Comparison of ENCODE assay signal across 13 cellular contexts in genomic region chr2:241802806-241803318, GRCh38. TPM values are rescaled to one million over a fixed set of nuclear protein-coding genes. Genes with fewer than 3 reads are reported as not detected.
DNase-seq lines count a peak whose midpoint lies in the region; ATAC-seq and TF ChIP-seq lines count a peak whose summit lies in the region.
"Had no signal": no experiment of that assay in that cellular context is flagged by ENCODE, and none has a peak within 500 bp of the region (broad histone marks: within the 10 kb centered on the region; RNA-seq: fewer than 3 reads in every experiment).

No MANE protein-coding gene starts in this region.

- no peaks in the 10 kb centered on the region for H3K9me3 ChIP-seq in SK-N-SH
- no peaks in the 10 kb centered on the region for H3K9me3 ChIP-seq in Panc1 (ENCODE audit: control insufficient read depth, insufficient read depth, low read depth, low read length)
- no peaks in the 10 kb centered on the region for H3K9me3 ChIP-seq in esophagus muscularis mucosa
- no peaks in the 10 kb centered on the region for H3K9me3 ChIP-seq in skeletal muscle tissue (ENCODE audit: control insufficient read depth in 3 of 3, low read length in 3 of 3)
- no peaks in the 10 kb centered on the region for H3K9me3 ChIP-seq in neural progenitor cell (ENCODE audit: low read depth)

- H3K79me2 ChIP-seq in SK-N-SH (ENCODE audit: insufficient read depth) (no peaks in the 10 kb centered on the region), neural progenitor cell (ENCODE audit: low read depth) (no peaks in the 10 kb centered on the region)

- H3K27me3 ChIP-seq in SK-N-SH (ENCODE audit: insufficient read depth): no peaks in the 10 kb centered on the region
- no peaks in the 10 kb centered on the region for H3K27me3 ChIP-seq in Panc1 (ENCODE audit: control insufficient read depth, insufficient read depth, low read length)
- H3K27me3 ChIP-seq in esophagus muscularis mucosa: peaks cover 0 to 44% (median 15%) of the 10 kb centered on the region in 4 donors
- peaks cover 9 to 24% (median 21%) of the 10 kb centered on the region in 3 donors for H3K27me3 ChIP-seq in skeletal muscle tissue (ENCODE audit: control insufficient read depth in 3 of 3, insufficient read depth in 3 of 3, low read length in 3 of 3)
- peaks cover 22% of the 10 kb centered on the region for H3K27me3 ChIP-seq in neural progenitor cell

- H4K20me1 ChIP-seq in SK-N-SH (ENCODE audit: insufficient read depth): no peaks in the 10 kb centered on the region
- H4K20me1 ChIP-seq in neural progenitor cell (ENCODE audit: low read depth): no peaks in the 10 kb centered on the region

- intact Hi-C loops in Panc1 (cut with micrococcal nuclease; ENCODE audit: unreplicated experiment) (no loop called here), esophagus muscularis mucosa (cut with DNase I) (no loop called here)

- no peaks in the 10 kb centered on the region for H3K9me2 ChIP-seq in SK-N-SH

- 94% methylated on average over 9 of the region's 23 CpGs for WGBS in SK-N-SH (ENCODE audit: low lambda C conversion rate)
- 52% methylated on average over 13 of the region's 23 CpGs for WGBS in esophagus muscularis mucosa

- no peak overlapping the region for H3K4me3 Mint-ChIP-seq in neural progenitor cell

- H3K36me3 Mint-ChIP-seq in neural progenitor cell: no peaks in the 10 kb centered on the region
- H3K36me3 Mint-ChIP-seq: naive B cell had no signal

- no peaks in the 10 kb centered on the region for H3F3A ChIP-seq in SK-N-SH (replicated peaks; ENCODE audit: insufficient read depth)
- no peaks in the 10 kb centered on the region for H3F3A ChIP-seq in neural progenitor cell (ENCODE audit: low read depth)

- peaks cover 6 to 33% of the 10 kb centered on the region in 2 experiments; a peak in 3 of 4 replicates for H3K4me1 ChIP-seq in SK-N-SH (ENCODE audit: control insufficient read depth in 1 of 2, insufficient read depth in 2 of 2, low read depth in 1 of 2, low read length in 1 of 2)
- peaks cover 14% of the 10 kb centered on the region for H3K4me1 ChIP-seq in Panc1 (ENCODE audit: control insufficient read depth, insufficient read depth, low read length)
- peaks cover 16 to 24% (median 19%) of the 10 kb centered on the region in 4 donors for H3K4me1 ChIP-seq in esophagus muscularis mucosa
- H3K4me1 ChIP-seq in skeletal muscle tissue (ENCODE audit: control insufficient read depth in 3 of 3, insufficient read depth in 3 of 3, low read length in 3 of 3): peaks cover 15 to 18% (median 16%) of the 10 kb centered on the region in 3 donors
- H3K4me1 ChIP-seq in neural progenitor cell: peaks cover 7% of the 10 kb centered on the region

- no peak overlapping the region for H2AFZ ChIP-seq in SK-N-SH (ENCODE audit: low read depth)
- no peak overlapping the region for H2AFZ ChIP-seq in neural progenitor cell (replicated peaks)

- peak overlapping the region in 1 of 2 experiments; percentile 93; a peak in 1 of 4 replicates for H3K27ac ChIP-seq in SK-N-SH (ENCODE audit: low read depth in 2 of 2, low read length in 1 of 2)
- peak overlapping the region; percentile 51; the same call in 1 of the 2 replicates for H3K27ac ChIP-seq in Panc1 (ENCODE audit: low read length)
- no peak overlapping the region for H3K27ac ChIP-seq in esophagus muscularis mucosa (replicated peaks in 1 of 4)
- no peak overlapping the region for H3K27ac ChIP-seq in skeletal muscle tissue (ENCODE audit: low read depth, low read length)
- no peak overlapping the region for H3K27ac ChIP-seq in neural progenitor cell

- POLR2A ChIA-PET in SK-N-SH (lab: Yijun Ruan, JAX): no interaction called here
- POLR2A ChIA-PET in Panc1 (lab: Charles Lee): no interaction called here

- H3K36me3 ChIP-seq in SK-N-SH (replicated peaks in 1 of 2; ENCODE audit: control insufficient read depth in 1 of 2, insufficient read depth in 2 of 2, low read length in 1 of 2) (no peaks in the 10 kb centered on the region), Panc1 (ENCODE audit: control insufficient read depth, insufficient read depth, low read length) (no peaks in the 10 kb centered on the region), esophagus muscularis mucosa (no peaks in the 10 kb centered on the region), skeletal muscle tissue (ENCODE audit: control insufficient read depth in 3 of 3, insufficient read depth in 3 of 3, low read length in 3 of 3) (no peaks in the 10 kb centered on the region), neural progenitor cell (no peaks in the 10 kb centered on the region)

- no peak overlapping the region for H3K4me3 ChIP-seq in SK-N-SH (ENCODE audit: low read depth in 2 of 2, low read length in 1 of 2)
- no peak overlapping the region; a peak in 1 of 4 replicates for H3K4me3 ChIP-seq in Panc1 (ENCODE audit: low read depth in 2 of 2, low read length in 2 of 2)
- H3K4me3 ChIP-seq in esophagus muscularis mucosa: peak overlapping the region; percentile 46 to 62 (median 51)
- peak overlapping the region in 1 of 3 donors; percentile 67 for H3K4me3 ChIP-seq in skeletal muscle tissue (ENCODE audit: low read length in 3 of 3)
- H3K4me3 ChIP-seq in neural progenitor cell: no peak overlapping the region

- DNase-seq in SK-N-SH: peak; percentile 9
- DNase-seq in Panc1 (ENCODE audit: low read depth, low spot score): no peak
- no peak for DNase-seq in esophagus muscularis mucosa (ENCODE audit: extremely low spot score)
- DNase-seq in NCI-H2107 treated with DMSO at 0.1 percent for 48 hours (lab: John Stamatoyannopoulos, UW; ENCODE audit: unreplicated experiment): no peak
- DNase-seq in neural progenitor cell (ENCODE audit: low spot score): no peak
- DNase-seq in NCI-H2196 treated with DMSO at 0.1 percent for 48 hours (lab: John Stamatoyannopoulos, UW; ENCODE audit: unreplicated experiment): no peak
- DNase-seq: 8988T had no signal

- H3K9ac ChIP-seq in SK-N-SH (no peak overlapping the region), skeletal muscle tissue (ENCODE audit: low read depth in 1 of 3, low read length in 3 of 3) (peak overlapping the region in 2 of 3 donors; percentile 23 to 69), neural progenitor cell (no peak overlapping the region)

- no TSS peak for BruUV-seq in Panc1 (replicated peaks; lab: Mats Ljungman, UMichigan)

- no peak for TF ChIP-seq EP300 in SK-N-SH (IDR thresholded peaks at IDR 0.05; ENCODE audit: borderline replicate concordance in 1 of 2, low read depth in 1 of 2, low read length in 1 of 2)
- TF ChIP-seq EP300 in esophagus muscularis mucosa (IDR thresholded peaks at IDR 0.05): no peak

- H3K27ac Mint-ChIP-seq in neural progenitor cell: no peak overlapping the region
- H3K27ac Mint-ChIP-seq: T-helper 1 cell treated with Interleukin-12 subunit alpha and Interleukin-12 subunit beta and Interleukin-4 antibody, amounts not matched to agents 30 μg/mL and 1 μg/mL, for 36 hours had no signal

- H3K4me1 Mint-ChIP-seq in neural progenitor cell: no peaks in the 10 kb centered on the region

- no peak for TF ChIP-seq CTCF in SK-N-SH (IDR thresholded peaks at IDR 0.05)
- no peak for TF ChIP-seq CTCF in Panc1 (IDR thresholded peaks at IDR 0.05)
- TF ChIP-seq CTCF in esophagus muscularis mucosa (IDR thresholded peaks at IDR 0.05): no peak
- no peak for TF ChIP-seq CTCF in neural progenitor cell (IDR thresholded peaks at IDR 0.05)

- no peak for ATAC-seq in SK-N-SH treated with all-trans-retinoic acid at 6 μM for 48 hours
- ATAC-seq in Panc1: peak; percentile 13; the same call in 1 of the 2 replicates

- in situ Hi-C loops in Panc1 (cut with HindIII; ENCODE audit: low pct_unique_long_range_greater_than_20kb, low sequenced_read_pairs): no loop called here

- H3K27me3 Mint-ChIP-seq in neural progenitor cell (ENCODE audit: insufficient read depth, low read depth): peaks cover 3% of the 10 kb centered on the region

- CTCF ChIA-PET in SK-N-SH (lab: Yijun Ruan, JAX): interaction anchor here (1.4 to 2.0 kb wide), 3 partner anchors 68 to 100 kb away, joined by 5 to 7 read pairs (median 5); partner anchors contain the start of genes D2HGDH and ING5
- CTCF ChIA-PET in Panc1 (lab: Charles Lee): no interaction called here

- TF ChIP-seq POLR2A in esophagus muscularis mucosa (IDR thresholded peaks at IDR 0.05; ENCODE audit: low read depth): no peak

- no peak for TF ChIP-seq RAD21 in SK-N-SH (IDR thresholded peaks at IDR 0.05; ENCODE audit: low read length)

- no peak overlapping the region for H3K4me2 ChIP-seq in SK-N-SH
- no peak overlapping the region for H3K4me2 ChIP-seq in neural progenitor cell

- H3K9me3 Mint-ChIP-seq in neural progenitor cell: peaks cover 2% of the 10 kb centered on the region
- H3K9me3 Mint-ChIP-seq: naive B cell; T-helper 1 cell treated with Interleukin-12 subunit alpha and Interleukin-12 subunit beta and Interleukin-4 antibody, amounts not matched to agents 30 μg/mL and 1 μg/mL, for 36 hours had no signal

RNA-seq across cellular contexts. Expression of gene NEU4, which starts 6.1 kb away (rescaled TPM):
- polyA plus RNA-seq in SK-N-SH (2012; rRNA removed): 0.05 TPM in 1 of 2 replicates, not detected in the other
- polyA plus RNA-seq in SK-N-SH (2012; cell fraction: cytosol; rRNA removed): 0.03 and 0.07 TPM in 2 replicates
- 0.54 and 0.62 TPM in 2 replicates for polyA plus RNA-seq in SK-N-SH (2012; cell fraction: nucleus; rRNA removed)
- total RNA-seq in Panc1 (2021; ENCODE audit: unreplicated experiment): 10.0 TPM
- polyA plus RNA-seq in Panc1 (2012; ENCODE audit: insufficient read length): 18.8 TPM
- total RNA-seq in esophagus muscularis mucosa: 1 to 10 TPM in 2 of 4 donors, not detected in 2; 1.5 to 5.4 TPM
- 4.2 TPM for total RNA-seq in skeletal muscle tissue
- total RNA-seq in neural progenitor cell (ENCODE audit: low replicate concordance): 1.2 TPM in 1 of 2 replicates, not detected in the other
- total RNA-seq: epithelial cell of proximal tubule, HT1080 had no signal

RNA-seq across cellular contexts. Expression of gene GAL3ST2, which starts 26.2 kb away (rescaled TPM):
- 0.10 and 0.15 TPM in 2 replicates for polyA plus RNA-seq in SK-N-SH (2012; rRNA removed)
- polyA plus RNA-seq in SK-N-SH (2012; cell fraction: cytosol; rRNA removed): 0.04 TPM in 1 of 2 replicates, not detected in the other
- 0.74 and 1.0 TPM in 2 replicates for polyA plus RNA-seq in SK-N-SH (2012; cell fraction: nucleus; rRNA removed)
- 1.6 TPM for total RNA-seq in Panc1 (2021; ENCODE audit: unreplicated experiment)
- polyA plus RNA-seq in Panc1 (2012; ENCODE audit: insufficient read length): 3.7 TPM
- total RNA-seq in esophagus muscularis mucosa: 1 to 10 TPM in 1 of 4 donors, not detected in 3; 2.7 TPM
- total RNA-seq in skeletal muscle tissue: not detected
- total RNA-seq in neural progenitor cell (ENCODE audit: low replicate concordance): 0.09 TPM in 1 of 2 replicates, not detected in the other
- total RNA-seq: epithelial cell of proximal tubule, HT1080 had no signal

RNA-seq across cellular contexts. Expression of gene PDCD1, which starts 55.8 kb away (rescaled TPM):
- not detected in 2 replicates for polyA plus RNA-seq in SK-N-SH (2012; rRNA removed)
- not detected in 2 replicates for polyA plus RNA-seq in SK-N-SH (2012; cell fraction: cytosol; rRNA removed)
- not detected in 2 replicates for polyA plus RNA-seq in SK-N-SH (2012; cell fraction: nucleus; rRNA removed)
- total RNA-seq in Panc1 (2021; ENCODE audit: unreplicated experiment): 0.15 TPM
- polyA plus RNA-seq in Panc1 (2012; ENCODE audit: insufficient read length): 0.29 TPM
- total RNA-seq in esophagus muscularis mucosa: 1 to 10 TPM in 2 of 4 donors, under 1 TPM in 2; 0.11 to 2.5 (median 1.2) TPM
- not detected for total RNA-seq in skeletal muscle tissue
- not detected in 2 replicates for total RNA-seq in neural progenitor cell (ENCODE audit: low replicate concordance)
- total RNA-seq: HT1080 had no signal

Comparison
In these comparisons a context has a peak if more than half of its experiments do, and no peak if none do; other contexts are left out.
1. H3K4me3 ChIP-seq: peak in esophagus muscularis mucosa (4 of 4); none in SK-N-SH (0 of 2), Panc1 (0 of 2) and neural progenitor cell (single experiment).
2. H3K9ac ChIP-seq: peak in skeletal muscle tissue (2 of 3); none in SK-N-SH (single experiment) and neural progenitor cell (single experiment).